8 cellular contexts compared by ENCODE assay signal in genomic region chr2:172095905-172096660, GRCh38. TPM values are rescaled to one million over a fixed set of nuclear protein-coding genes. Genes with fewer than 3 reads are reported as not detected.
DNase-seq lines count a peak whose midpoint lies in the region; ATAC-seq lines count a peak whose summit lies in the region.

No MANE protein-coding gene starts in this region.

- 1% methylated on average over 42 of the region's 42 CpGs for WGBS in ectodermal cell, 2 experiments

- H3K27me3 ChIP-seq in ectodermal cell (ENCODE audit: control insufficient read depth, insufficient read depth, low read length, poor library complexity, severe bottlenecking) (peaks cover 100% of the 10 kb centered on the region), rectal smooth muscle tissue (ENCODE audit: control insufficient read depth, insufficient read depth, low read length) (peaks cover 72% of the 10 kb centered on the region)

- no peaks in the 10 kb centered on the region for H3K9me3 ChIP-seq in ectodermal cell (ENCODE audit: control insufficient read depth, low read length)

- H3K4me3 ChIP-seq in ectodermal cell (ENCODE audit: insufficient read depth, low read depth, low read length) = peak overlapping the region; percentile 5
- peak overlapping the region; percentile 28 for H3K4me3 ChIP-seq in rectal smooth muscle tissue (ENCODE audit: low read length)

- no peak overlapping the region for H3K27ac ChIP-seq in ectodermal cell (ENCODE audit: insufficient read depth, low read depth, low read length, poor library complexity, severe bottlenecking)
- no peak overlapping the region for H3K27ac ChIP-seq in rectal smooth muscle tissue (ENCODE audit: low read depth, low read length)

- peaks cover 35% of the 10 kb centered on the region for H3K4me1 ChIP-seq in ectodermal cell (ENCODE audit: control insufficient read depth, insufficient read depth, low read length)
- peaks cover 9% of the 10 kb centered on the region for H3K4me1 ChIP-seq in rectal smooth muscle tissue (ENCODE audit: control insufficient read depth, insufficient read depth, low read length)

- H3K9ac ChIP-seq in rectal smooth muscle tissue (ENCODE audit: low read length) = no peak overlapping the region

- H3K36me3 ChIP-seq in ectodermal cell (ENCODE audit: control insufficient read depth, insufficient read depth, low read length) = no peaks in the 10 kb centered on the region
- H3K36me3 ChIP-seq in rectal smooth muscle tissue (ENCODE audit: control insufficient read depth, insufficient read depth, low read length) = no peaks in the 10 kb centered on the region

- DNase-seq in NCI-H1092 treated with DMSO at 0.1 percent for 48 hours (lab: John Stamatoyannopoulos, UW) (peak; percentile 57), NCI-H1092 (lab: John Stamatoyannopoulos, UW) (no peak), NCI-H69 (lab: John Stamatoyannopoulos, UW) (peak; percentile 50), NCI-H2029 treated with DMSO at 0.1 percent for 48 hours (lab: John Stamatoyannopoulos, UW) (no peak), NCI-H446 treated with DMSO at 0.1 percent for 48 hours (lab: John Stamatoyannopoulos, UW) (no peak)

- no peak for ATAC-seq in HG03196 (IDR thresholded peaks at IDR 0.05; ENCODE audit: unreplicated experiment)

RNA-seq across cellular contexts. Expression of gene DLX2, which starts 6.6 kb away (rescaled TPM):
- polyA plus RNA-seq in ectodermal cell (2013, experiment 1 of 4) = 0.24 TPM
- polyA plus RNA-seq in ectodermal cell (2013, experiment 2 of 4) = 0.52 TPM
- 0.59 TPM for polyA plus RNA-seq in ectodermal cell (2013, experiment 3 of 4)
- 0.69 TPM for polyA plus RNA-seq in ectodermal cell (2013, experiment 4 of 4)

RNA-seq across cellular contexts. Expression of gene DLX1, which starts 10.8 kb away (rescaled TPM):
- polyA plus RNA-seq in ectodermal cell (2013, experiment 1 of 4) = 0.28 TPM
- polyA plus RNA-seq in ectodermal cell (2013, experiment 2 of 4) = 0.32 TPM
- polyA plus RNA-seq in ectodermal cell (2013, experiment 3 of 4) = 0.16 TPM
- 0.89 TPM for polyA plus RNA-seq in ectodermal cell (2013, experiment 4 of 4)

Comparison
In these comparisons a context has a peak if more than half of its experiments do, and no peak if none do; other contexts are left out.
1. DNase-seq: peak in NCI-H1092 treated with DMSO at 0.1 percent for 48 hours (single experiment) and NCI-H69 (single experiment); none in NCI-H1092 (single experiment), NCI-H2029 treated with DMSO at 0.1 percent for 48 hours (single experiment) and NCI-H446 treated with DMSO at 0.1 percent for 48 hours (single experiment).